14 cellular contexts compared by ENCODE assay signal in the genomic region with DNA sequence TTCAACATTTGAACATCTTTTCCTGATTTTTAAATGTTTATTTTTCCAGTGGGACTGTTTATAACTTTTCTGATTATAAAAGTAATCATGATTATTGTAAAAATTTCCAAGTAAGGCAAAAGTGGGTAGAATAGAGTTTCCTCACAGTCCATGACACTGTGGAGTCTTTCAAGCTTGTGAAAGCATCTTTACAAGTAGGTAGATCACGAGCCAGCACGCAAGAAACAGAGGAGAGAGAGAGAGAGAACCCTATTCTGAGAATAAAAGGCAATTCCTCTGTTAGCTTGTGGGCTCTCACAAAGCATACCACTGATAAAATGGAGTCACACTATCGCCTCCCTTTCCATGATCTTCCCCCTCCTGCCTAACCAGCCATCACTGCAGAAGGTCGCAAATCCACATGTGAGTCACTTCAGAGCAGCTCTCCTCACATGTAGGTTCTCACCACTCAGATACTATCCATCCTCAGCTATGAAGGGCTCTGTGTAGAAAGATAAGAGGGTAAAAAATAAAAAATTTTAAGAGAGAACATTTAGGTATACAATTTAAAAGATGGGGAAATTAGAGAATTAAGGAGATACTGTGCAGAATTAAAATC. TPM values are rescaled to one million over a fixed set of nuclear protein-coding genes. Genes with fewer than 3 reads are reported as not detected.
DNase-seq lines count a peak whose midpoint lies in the region; ATAC-seq and TF ChIP-seq lines count a peak whose summit lies in the region.
"Had no signal": no experiment of that assay in that cellular context is flagged by ENCODE, and none has a peak within 500 bp of the region (broad histone marks: within the 10 kb centered on the region; RNA-seq: fewer than 3 reads in every experiment).

No MANE protein-coding gene starts in this region.

- H3K4me1 Mint-ChIP-seq in CD8-positive, alpha-beta T cell (ENCODE audit: low read depth): peaks cover 89% of the 10 kb centered on the region
- H3K4me1 Mint-ChIP-seq in activated naive CD8-positive, alpha-beta T cell treated with anti-CD3 and anti-CD28 coated beads for 36 hours: peaks cover 89% of the 10 kb centered on the region
- H3K4me1 Mint-ChIP-seq in naive thymus-derived CD8-positive, alpha-beta T cell: peaks cover 50 to 92% (median 86%) of the 10 kb centered on the region in 4 donors

- no peak for TF ChIP-seq CTCF in CD8-positive, alpha-beta T cell (IDR thresholded peaks at IDR 0.05)
- no peak for TF ChIP-seq CTCF in GM10248 (IDR thresholded peaks at IDR 0.05; ENCODE audit: control extremely low read depth, extremely low read depth, low read depth, missing control alignments)

- intact Hi-C loops in CD8-positive, alpha-beta T cell (cut with DNase I, micrococcal nuclease): loop anchor here in 1 of 2 experiments (5.0 kb wide), 1 partner anchor 39 kb away; a partner anchor contains a TSS

- peaks cover 60% of the 10 kb centered on the region for H3K36me3 Mint-ChIP-seq in CD8-positive, alpha-beta T cell
- peaks cover 49% of the 10 kb centered on the region for H3K36me3 Mint-ChIP-seq in activated naive CD8-positive, alpha-beta T cell treated with anti-CD3 and anti-CD28 coated beads for 36 hours
- peaks cover 13 to 60% (median 17%) of the 10 kb centered on the region in 3 donors for H3K36me3 Mint-ChIP-seq in naive thymus-derived CD8-positive, alpha-beta T cell

- H3K36me3 ChIP-seq in CD8-positive, alpha-beta T cell (ENCODE audit: insufficient read depth, low read length): peaks cover 3% of the 10 kb centered on the region
- H3K36me3 ChIP-seq: gastroesophageal sphincter had no signal

- CTCF ChIA-PET in CD8-positive, alpha-beta T cell (lab: Charles Lee): interaction anchor here (0.8 to 2.2 kb wide), 7 partner anchors 10 to 121 kb away, joined by 3 to 15 read pairs (median 3); no protein-coding TSS in a partner anchor
- CTCF ChIA-PET in GM10248 (lab: Yijun Ruan, JAX): interaction anchor here (0.6 to 2.5 kb wide), 4 partner anchors 12 to 715 kb away, joined by 3 to 12 read pairs (median 6); no protein-coding TSS in a partner anchor

- peak; percentile 41 for ATAC-seq in CD8-positive, alpha-beta T cell
- ATAC-seq in naive thymus-derived CD8-positive, alpha-beta T cell: peak; percentile 59 to 64
- ATAC-seq: activated CD8-positive, alpha-beta memory T cell treated with anti-CD3 and anti-CD28 coated beads, Interleukin-2, amount 10 ng/mL, durations not matched to agents 7 days and 5 days; gastroesophageal sphincter had no signal

- no peaks in the 10 kb centered on the region for H3K27me3 ChIP-seq in CD8-positive, alpha-beta T cell (ENCODE audit: insufficient read depth, low read length)
- H3K27me3 ChIP-seq: gastroesophageal sphincter, testis had no signal

- H3K9me3 ChIP-seq in CD8-positive, alpha-beta T cell (ENCODE audit: low read length): no peaks in the 10 kb centered on the region
- H3K9me3 ChIP-seq: gastroesophageal sphincter, testis had no signal

- H3K4me3 ChIP-seq in CD8-positive, alpha-beta T cell (ENCODE audit: low read depth, low read length): no peak overlapping the region
- H3K4me3 ChIP-seq: gastroesophageal sphincter, testis had no signal

- H3K27ac Mint-ChIP-seq in CD8-positive, alpha-beta T cell: peak overlapping the region; percentile 82
- H3K27ac Mint-ChIP-seq in activated naive CD8-positive, alpha-beta T cell treated with anti-CD3 and anti-CD28 coated beads for 36 hours: peak overlapping the region; percentile 77
- peak overlapping the region; percentile 49 to 86 (median 80) for H3K27ac Mint-ChIP-seq in naive thymus-derived CD8-positive, alpha-beta T cell
- H3K27ac Mint-ChIP-seq: activated CD8-positive, alpha-beta memory T cell treated with anti-CD3 and anti-CD28 coated beads, Interleukin-2, amount 10 ng/mL, durations not matched to agents 7 days and 5 days had no signal

- peaks cover 86% of the 10 kb centered on the region for H3K4me1 ChIP-seq in CD8-positive, alpha-beta T cell (ENCODE audit: insufficient read depth, low read length)
- H3K4me1 ChIP-seq: testis had no signal

- DNase-seq in CD8-positive, alpha-beta T cell: no peak
- DNase-seq in EH (ENCODE audit: low read depth) (peak; percentile 42), activated gamma-delta T cell treated with Interleukin-2 at 50 U/mL for 16 hours (no peak), GM10248 (ENCODE audit: extremely low spot score) (no peak), DMS114 treated with DMSO at 0.1 percent for 48 hours (lab: John Stamatoyannopoulos, UW; ENCODE audit: unreplicated experiment) (no peak)
- DNase-seq in activated naive CD8-positive, alpha-beta T cell treated with anti-CD3 and anti-CD28 coated beads for 36 hours: no peak
- DNase-seq in naive thymus-derived CD8-positive, alpha-beta T cell: no peak
- DNase-seq: activated CD8-positive, alpha-beta memory T cell treated with anti-CD3 and anti-CD28 coated beads, Interleukin-2, amount 10 ng/mL, durations not matched to agents 7 days and 5 days; DMS79; NCI-H1436; right cardiac atrium; stimulated activated CD4-positive, alpha-beta T cell treated with anti-CD3 and anti-CD28 coated beads, Interleukin-2, amount 100 ng/mL, for 24 hours; testis had no signal

- H3K27me3 Mint-ChIP-seq in CD8-positive, alpha-beta T cell (ENCODE audit: low read depth): no peaks in the 10 kb centered on the region
- no peaks in the 10 kb centered on the region for H3K27me3 Mint-ChIP-seq in activated naive CD8-positive, alpha-beta T cell treated with anti-CD3 and anti-CD28 coated beads for 36 hours
- no peaks in the 10 kb centered on the region for H3K27me3 Mint-ChIP-seq in naive thymus-derived CD8-positive, alpha-beta T cell
- H3K27me3 Mint-ChIP-seq: activated CD8-positive, alpha-beta memory T cell treated with anti-CD3 and anti-CD28 coated beads, Interleukin-2, amount 10 ng/mL, durations not matched to agents 7 days and 5 days had no signal

- peak overlapping the region; percentile 30 for H3K4me3 Mint-ChIP-seq in CD8-positive, alpha-beta T cell
- no peak overlapping the region for H3K4me3 Mint-ChIP-seq in activated naive CD8-positive, alpha-beta T cell treated with anti-CD3 and anti-CD28 coated beads for 36 hours
- H3K4me3 Mint-ChIP-seq in naive thymus-derived CD8-positive, alpha-beta T cell: peak overlapping the region in 9 of 10 donors; percentile 5 to 76 (median 46)
- H3K4me3 Mint-ChIP-seq: activated CD8-positive, alpha-beta memory T cell treated with anti-CD3 and anti-CD28 coated beads, Interleukin-2, amount 10 ng/mL, durations not matched to agents 7 days and 5 days had no signal

- POLR2A ChIA-PET in CD8-positive, alpha-beta T cell (lab: Charles Lee): interaction anchor here (0.5 to 2.1 kb wide), 6 partner anchors 10 to 208 kb away, joined by 3 to 6 read pairs (median 4); no protein-coding TSS in a partner anchor
- POLR2A ChIA-PET in naive thymus-derived CD8-positive, alpha-beta T cell (lab: Charles Lee): interaction anchor here (0.7 to 2.2 kb wide), 6 partner anchors 10 to 46 kb away, joined by 3 to 6 read pairs (median 4); no protein-coding TSS in a partner anchor
- POLR2A ChIA-PET in GM10248 (lab: Yijun Ruan, JAX): no interaction called here

- H3K27ac ChIP-seq in CD8-positive, alpha-beta T cell (ENCODE audit: low read depth, low read length): no peak overlapping the region
- H3K27ac ChIP-seq: gastroesophageal sphincter, testis had no signal

- H3K9me3 Mint-ChIP-seq in CD8-positive, alpha-beta T cell: peaks cover 8% of the 10 kb centered on the region
- peaks cover 19% of the 10 kb centered on the region for H3K9me3 Mint-ChIP-seq in activated naive CD8-positive, alpha-beta T cell treated with anti-CD3 and anti-CD28 coated beads for 36 hours
- H3K9me3 Mint-ChIP-seq in naive thymus-derived CD8-positive, alpha-beta T cell: peaks cover 0 to 11% (median 6%) of the 10 kb centered on the region in 9 donors

RNA-seq across cellular contexts. Expression of a gene that starts 40.3 kb away (rescaled TPM):
- 100 to 1,000 TPM; 156 to 174 TPM for total RNA-seq in CD8-positive, alpha-beta T cell
- 10 to 100 TPM; 78.3 to 85.4 TPM for total RNA-seq in activated naive CD8-positive, alpha-beta T cell treated with anti-CD3 and anti-CD28 coated beads for 36 hours
- 100 to 1,000 TPM; 216 to 222 TPM for total RNA-seq in naive thymus-derived CD8-positive, alpha-beta T cell
- polyA plus RNA-seq in naive thymus-derived CD8-positive, alpha-beta T cell: 100 to 1,000 TPM in 1 of 3 donors, 10 to 100 TPM in 2; 59.8 to 106 (median 97.3) TPM
